In genomic region chr7:30238721-30239441, GRCh38 we compare ENCODE assay signal across 8 cellular contexts. TPM values are rescaled to one million over a fixed set of nuclear protein-coding genes. Genes with fewer than 3 reads are reported as not detected.
A peak's percentile ranks its signal among the peaks of the same experiment; 100 is the strongest.
DNase-seq lines count a peak whose midpoint lies in the region; ATAC-seq, FAIRE-seq and TF ChIP-seq lines count a peak whose summit lies in the region.

No MANE protein-coding gene starts in this region.

- no peak overlapping the region for H3K9ac ChIP-seq in smooth muscle cell (ENCODE audit: low read depth)

- peak overlapping the region; percentile 41 for H3K27ac ChIP-seq in smooth muscle cell (ENCODE audit: low read depth)

- peaks cover 24% of the 10 kb centered on the region for H3K27me3 ChIP-seq in smooth muscle cell (ENCODE audit: low read depth)

- no peaks in the 10 kb centered on the region for H3F3A ChIP-seq in smooth muscle cell (ENCODE audit: low read depth)

- no peak for FAIRE-seq in D721Med (lab: Jason Lieb, UNC)

- no peaks in the 10 kb centered on the region for H3K79me2 ChIP-seq in smooth muscle cell (ENCODE audit: low read depth)

- H4K20me1 ChIP-seq in smooth muscle cell (ENCODE audit: low read depth): no peaks in the 10 kb centered on the region

- H2AFZ ChIP-seq in smooth muscle cell (ENCODE audit: low read depth): no peak overlapping the region

- no peak overlapping the region for H3K4me3 ChIP-seq in smooth muscle cell

- ATAC-seq in GM19043 (IDR thresholded peaks at IDR 0.05; ENCODE audit: low read depth, unreplicated experiment): peak; percentile 62
- peak; percentile 70 for ATAC-seq in HG03280 (IDR thresholded peaks at IDR 0.05; ENCODE audit: unreplicated experiment)

- no peaks in the 10 kb centered on the region for H3K4me1 ChIP-seq in smooth muscle cell (ENCODE audit: low read depth)

- H3K4me2 ChIP-seq in smooth muscle cell: peak overlapping the region; percentile 37

- TF ChIP-seq CTCF in smooth muscle cell (IDR thresholded peaks at IDR 0.05; ENCODE audit: borderline replicate concordance, insufficient read depth, poor library complexity, severe bottlenecking) (no peak), D721Med (IDR thresholded peaks at IDR 0.05; ENCODE audit: insufficient read depth, missing control alignments) (no peak)

- no peaks in the 10 kb centered on the region for H3K9me3 ChIP-seq in smooth muscle cell (replicated peaks; ENCODE audit: low read depth)

- H3K36me3 ChIP-seq in smooth muscle cell (ENCODE audit: low read depth): no peaks in the 10 kb centered on the region

- DNase-seq in DMS153 (lab: John Stamatoyannopoulos, UW) (peak; percentile 79), NCI-H526 (lab: John Stamatoyannopoulos, UW) (peak; percentile 92 to 95), epidermal melanocyte (ENCODE audit: insufficient read length, low spot score) (peak; percentile 42), smooth muscle cell (lab: John Stamatoyannopoulos, UW; ENCODE audit: unreplicated experiment) (no peak), D721Med (ENCODE audit: insufficient read length, low spot score) (no peak), ecto neural progenitor cell (ENCODE audit: low spot score) (no peak)

RNA-seq across cellular contexts. Expression of gene ZNRF2, which starts 45.5 kb away (rescaled TPM):
- 12.7 and 13.5 TPM in 2 replicates for total RNA-seq in smooth muscle cell
- 2.1 and 7.4 TPM in 2 replicates for polyA plus RNA-seq in smooth muscle cell

Comparison
In these comparisons a context has a peak if more than half of its experiments do, and no peak if none do; other contexts are left out.
1. DNase-seq: peak in DMS153 (single experiment), NCI-H526 (2 of 2) and epidermal melanocyte (single experiment); none in smooth muscle cell (single experiment), D721Med (single experiment) and ecto neural progenitor cell (single experiment).